1 cellular context compared by ENCODE assay signal in the genomic region with DNA sequence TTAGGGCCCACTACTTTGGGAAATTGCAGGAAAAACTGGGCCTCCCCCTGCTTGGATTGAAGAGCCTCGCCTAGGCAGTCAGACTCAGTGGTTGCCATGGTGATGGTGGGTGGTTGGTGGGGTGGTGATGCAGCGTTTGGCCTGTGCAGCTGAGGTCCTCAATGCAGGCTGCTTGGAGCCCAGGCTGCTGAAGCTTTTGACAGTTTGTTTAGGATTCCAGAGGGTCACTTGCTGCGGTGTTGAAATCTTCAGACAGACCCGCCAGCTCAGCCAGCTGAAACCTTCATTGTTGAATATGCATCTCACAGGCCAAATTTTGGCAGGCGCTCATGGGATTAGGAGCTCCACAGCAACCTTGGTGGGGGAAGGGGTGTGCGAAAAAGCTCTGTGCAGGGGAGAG.
TF ChIP-seq lines count a peak whose summit lies in the region.

No MANE protein-coding gene starts in this region.

TF ChIP-seq in K562, 482 proteins besides CTCF, POLR2A, EP300 and RAD21 (continued from another document):
- TF ChIP-seq, protein P1, sequence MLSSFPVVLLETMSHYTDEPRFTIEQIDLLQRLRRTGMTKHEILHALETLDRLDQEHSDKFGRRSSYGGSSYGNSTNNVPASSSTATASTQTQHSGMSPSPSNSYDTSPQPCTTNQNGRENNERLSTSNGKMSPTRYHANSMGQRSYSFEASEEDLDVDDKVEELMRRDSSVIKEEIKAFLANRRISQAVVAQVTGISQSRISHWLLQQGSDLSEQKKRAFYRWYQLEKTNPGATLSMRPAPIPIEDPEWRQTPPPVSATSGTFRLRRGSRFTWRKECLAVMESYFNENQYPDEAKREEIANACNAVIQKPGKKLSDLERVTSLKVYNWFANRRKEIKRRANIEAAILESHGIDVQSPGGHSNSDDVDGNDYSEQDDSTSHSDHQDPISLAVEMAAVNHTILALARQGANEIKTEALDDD (IDR thresholded peaks at IDR 0.05), result no peak
- TF ChIP-seq SMAD4 (CRISPR knock-in tag; conservative IDR thresholded peaks at IDR 0.05), result no peak
TF ChIP-seq in K562: peak in this region for 1.
